Comparison of ENCODE assay signal across 16 cellular contexts in the genomic region with DNA sequence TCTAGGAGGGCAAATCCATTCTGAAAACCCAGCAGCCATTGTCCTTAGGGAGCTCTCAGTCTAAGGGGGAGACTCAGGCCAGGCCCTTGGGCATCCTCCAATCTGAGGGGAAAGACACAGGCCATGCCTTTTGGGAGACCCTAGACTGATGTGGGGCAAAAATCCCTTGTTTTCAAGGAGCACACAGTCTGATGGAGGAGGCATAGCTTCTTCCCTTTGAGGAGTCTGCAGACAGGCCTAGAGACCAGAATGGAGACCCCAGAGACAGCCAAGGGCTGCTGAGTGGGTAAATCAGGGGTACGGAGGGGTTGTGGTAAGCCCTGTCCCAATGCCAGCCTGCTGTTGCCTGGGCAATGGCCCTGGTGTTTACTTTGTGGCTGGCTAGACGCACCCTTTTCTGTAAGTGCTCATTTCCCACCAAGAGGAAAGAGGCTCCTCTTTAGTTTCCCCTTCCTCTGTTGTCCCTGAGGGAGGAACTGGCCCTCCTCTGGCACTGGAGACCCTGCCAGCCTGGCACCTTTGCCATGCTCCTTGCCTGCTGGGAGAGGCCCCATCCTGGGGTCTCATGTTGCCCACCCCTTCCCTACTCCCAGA. TPM values are rescaled to one million over a fixed set of nuclear protein-coding genes. Genes with fewer than 3 reads are reported as not detected.
DNase-seq lines count a peak whose midpoint lies in the region; ATAC-seq and TF ChIP-seq lines count a peak whose summit lies in the region.
"Had no signal": no experiment of that assay in that cellular context is flagged by ENCODE, and none has a peak within 500 bp of the region (broad histone marks: within the 10 kb centered on the region; RNA-seq: fewer than 3 reads in every experiment).

No MANE protein-coding gene starts in this region.

- no peaks in the 10 kb centered on the region for H4K20me1 ChIP-seq in fibroblast of lung (ENCODE audit: control insufficient read depth, extremely low read depth, insufficient read depth, low read length)

- no peak overlapping the region for H2AFZ ChIP-seq in fibroblast of lung (ENCODE audit: low read length)

- TF ChIP-seq CTCF in fibroblast of lung (conservative IDR thresholded peaks at IDR 0.05 in 1 of 2, IDR thresholded peaks at IDR 0.05 in 1 of 2; ENCODE audit: low read depth in 1 of 2, low read length in 2 of 2) = no peak

- H3K9me3 ChIP-seq in fibroblast of lung (ENCODE audit: control insufficient read depth, insufficient read depth, low read depth, low read length) = no peaks in the 10 kb centered on the region
- no peaks in the 10 kb centered on the region for H3K9me3 ChIP-seq in skeletal muscle tissue (ENCODE audit: control insufficient read depth in 3 of 3, low read length in 3 of 3)

- ATAC-seq in HG02588 (IDR thresholded peaks at IDR 0.05; ENCODE audit: unreplicated experiment) (no peak), HG02884 (IDR thresholded peaks at IDR 0.05; ENCODE audit: unreplicated experiment) (no peak)
- ATAC-seq: K562, SK-N-SH treated with all-trans-retinoic acid at 6 μM for 48 hours had no signal

- no peaks in the 10 kb centered on the region for H3K27me3 ChIP-seq in fibroblast of lung (ENCODE audit: control insufficient read depth, insufficient read depth, low read length)
- no peaks in the 10 kb centered on the region for H3K27me3 ChIP-seq in skeletal muscle tissue (ENCODE audit: control insufficient read depth in 3 of 3, insufficient read depth in 3 of 3, low read length in 3 of 3)

- H3K27ac ChIP-seq in fibroblast of lung (ENCODE audit: insufficient read depth, low read length) = peak overlapping the region; percentile 4
- H3K27ac ChIP-seq in skeletal muscle tissue (ENCODE audit: low read depth, low read length) = peak overlapping the region; percentile 26

- H3K4me3 ChIP-seq in fibroblast of lung (replicated peaks in 1 of 4; ENCODE audit: control extremely low read depth in 1 of 4, insufficient read depth in 1 of 4, low read depth in 3 of 4, low read length in 4 of 4) (no peak overlapping the region), skeletal muscle tissue (ENCODE audit: low read length in 3 of 3) (no peak overlapping the region)
- H3K4me3 ChIP-seq: K562 had no signal

- peak in 2 of 3 experiments; percentile 19 to 31 for DNase-seq in NCI-H1417 (lab: John Stamatoyannopoulos, UW)
- DNase-seq in NCI-H1417 treated with DMSO at 0.1 percent for 48 hours (lab: John Stamatoyannopoulos, UW) = no peak
- DNase-seq in NCI-H69 (lab: John Stamatoyannopoulos, UW) = peak; percentile 57
- DNase-seq in fibroblast of lung (ENCODE audit: low read depth in 2 of 2) = no peak
- no peak for DNase-seq in putamen (ENCODE audit: low spot score)
- DNase-seq: activated CD4-positive, alpha-beta T cell treated with anti-CD3 and anti-CD28 coated beads, Interleukin-2, amount 10 ng/mL, durations not matched to agents 7 days and 5 days; activated naive CD4-positive, alpha-beta T cell treated with anti-CD3 and anti-CD28 coated beads, Interleukin-2, amount 50 U/mL, for 16 hours; cortex of kidney; head of caudate nucleus; NCI-H524 treated with DMSO at 0.1 percent for 48 hours; stimulated activated CD4-positive, alpha-beta T cell treated with anti-CD3 and anti-CD28 coated beads, Interleukin-15, amount 100 ng/mL, for 24 hours had no signal

- H3K9ac ChIP-seq in fibroblast of lung (ENCODE audit: insufficient read depth, low read length) (no peak overlapping the region), skeletal muscle tissue (ENCODE audit: low read depth in 1 of 3, low read length in 3 of 3) (no peak overlapping the region)

- H3K4me1 ChIP-seq in fibroblast of lung (ENCODE audit: control insufficient read depth, extremely low read depth, insufficient read depth, low read length) (peaks cover 38% of the 10 kb centered on the region), skeletal muscle tissue (ENCODE audit: control insufficient read depth in 3 of 3, insufficient read depth in 3 of 3, low read length in 3 of 3) (peaks cover 23 to 54% (median 54%) of the 10 kb centered on the region in 3 donors)

- peaks cover 2% of the 10 kb centered on the region for H3K36me3 ChIP-seq in fibroblast of lung (ENCODE audit: control insufficient read depth, insufficient read depth, low read length)
- H3K36me3 ChIP-seq in skeletal muscle tissue (ENCODE audit: control insufficient read depth in 3 of 3, insufficient read depth in 3 of 3, low read length in 3 of 3) = no peaks in the 10 kb centered on the region

- H3K4me2 ChIP-seq in fibroblast of lung (ENCODE audit: extremely low read depth, insufficient read depth, low read length) = no peak overlapping the region

- peaks cover 50% of the 10 kb centered on the region for H3K79me2 ChIP-seq in fibroblast of lung (ENCODE audit: control insufficient read depth, insufficient read depth, low read length)

RNA-seq across cellular contexts. Expression of gene ARHGAP23, which starts 19.3 kb away (rescaled TPM):
- total RNA-seq in fibroblast of lung = 18.2 and 41.1 TPM in 2 replicates
- polyA plus RNA-seq in fibroblast of lung = 28.1 and 31.0 TPM in 2 replicates
- 71.0 and 72.1 TPM in 2 replicates for polyA plus RNA-seq in fibroblast of lung (2012)
- polyA minus RNA-seq in fibroblast of lung (ENCODE audit: low replicate concordance) = 114 and 139 TPM in 2 replicates
- 25.6 TPM for total RNA-seq in skeletal muscle tissue

Comparison
In these comparisons a context has a peak if more than half of its experiments do, and no peak if none do; other contexts are left out.
1. DNase-seq: peak in NCI-H1417 (2 of 3) and NCI-H69 (single experiment); none in NCI-H1417 treated with DMSO at 0.1 percent for 48 hours (single experiment), fibroblast of lung (0 of 2) and putamen (single experiment).